Comparison of ENCODE assay signal across 29 cellular contexts in genomic region chr5:104071887-104072286, GRCh38.
"Had no signal": no experiment of that assay in that cellular context is flagged by ENCODE, and none has a peak within 500 bp of the region (broad histone marks: within the 10 kb centered on the region; RNA-seq: fewer than 3 reads in every experiment).

No MANE protein-coding gene starts in this region.

- H3K27me3 ChIP-seq: brain microvascular endothelial cell, dorsolateral prefrontal cortex had no signal

- FAIRE-seq: astrocyte, bronchial epithelial cell, frontal cortex had no signal

- H3K27ac ChIP-seq: brain microvascular endothelial cell, coronary artery, dorsolateral prefrontal cortex, WERI-Rb-1 had no signal

- ATAC-seq: activated CD4-positive, CD25-positive, alpha-beta regulatory T cell treated with anti-CD3 and anti-CD28 coated beads, Interleukin-2, amount 50 U/mL, for 24 hours; activated CD8-positive, alpha-beta T cell treated with anti-CD3 and anti-CD28 coated beads for 36 hours; activated T-cell treated with anti-CD3 and anti-CD28 coated beads, Interleukin-2, amount 50 U/mL, for 4 hours; activated T-helper 17 cell treated with anti-CD3 and anti-CD28 coated beads, Interleukin-2, amount 50 U/mL, for 72 hours; esophagus mucosa had no signal

- DNase-seq: activated B cell treated with CpG ODN at 0.5 μM for 24 hours; activated CD4-positive, alpha-beta T cell treated with anti-CD3 and anti-CD28 coated beads for 48 hours; activated CD4-positive, alpha-beta T cell treated with anti-CD3 and anti-CD28 coated beads, Interleukin-2, amount 50 U/mL, for 1 hour; activated CD4-positive, alpha-beta T cell treated with anti-CD3 and anti-CD28 coated beads, Interleukin-2, amount 50 U/mL, for 48 hours; activated CD8-positive, alpha-beta memory T cell treated with anti-CD3 and anti-CD28 coated beads for 24 hours; activated CD8-positive, alpha-beta T cell treated with anti-CD3 and anti-CD28 coated beads for 36 hours; activated effector memory CD4-positive, alpha-beta T cell treated with Interleukin-2 at 50 U/mL for 16 hours; activated gamma-delta T cell treated with Interleukin-2 at 50 U/mL for 16 hours; activated naive CD4-positive, alpha-beta T cell treated with anti-CD3 and anti-CD28 coated beads, Interleukin-2, amount 50 U/mL, for 16 hours; activated naive CD4-positive, alpha-beta T cell treated with Interleukin-2 at 50 U/mL for 16 hours; activated T-cell treated with anti-CD3 and anti-CD28 coated beads, Interleukin-2, amount 50 U/mL, for 4 hours; amniotic stem cell; anterior cingulate cortex; brain microvascular endothelial cell; dorsolateral prefrontal cortex; effector memory CD4-positive, alpha-beta T cell; endodermal cell; foreskin fibroblast; head of caudate nucleus; hippocampal formation; T1000; WERI-Rb-1 had no signal

- H3K4me3 ChIP-seq: coronary artery, dorsolateral prefrontal cortex had no signal

- H3K36me3 ChIP-seq: brain microvascular endothelial cell, WERI-Rb-1 had no signal
